In genomic region chr2:23505218-23505983, GRCh38 we compare ENCODE assay signal across 13 cellular contexts.
DNase-seq lines count a peak whose midpoint lies in the region; ATAC-seq and TF ChIP-seq lines count a peak whose summit lies in the region.
"Had no signal": no experiment of that assay in that cellular context is flagged by ENCODE, and none has a peak within 500 bp of the region (broad histone marks: within the 10 kb centered on the region; RNA-seq: fewer than 3 reads in every experiment).

No MANE protein-coding gene starts in this region.

- no peak overlapping the region for H3K4me3 Mint-ChIP-seq in activated CD8-positive, alpha-beta T cell treated with anti-CD3 and anti-CD28 coated beads for 36 hours
- no peak overlapping the region for H3K4me3 Mint-ChIP-seq in activated CD8-positive, alpha-beta T cell treated with anti-CD3 and anti-CD28 coated beads, Interleukin-2, amount 10 ng/mL, durations not matched to agents 7 days and 5 days
- H3K4me3 Mint-ChIP-seq: activated naive CD4-positive, alpha-beta T cell treated with anti-CD3 and anti-CD28 coated beads, Interleukin-2, amount 10 ng/mL, durations not matched to agents 7 days and 5 days had no signal

- H3K36me3 ChIP-seq in tibial nerve: no peaks in the 10 kb centered on the region
- H3K36me3 ChIP-seq in stomach: no peaks in the 10 kb centered on the region
- H3K36me3 ChIP-seq: right atrium auricular region, thoracic aorta had no signal

- intact Hi-C loops in activated CD8-positive, alpha-beta T cell treated with anti-CD3 and anti-CD28 coated beads for 36 hours (cut with micrococcal nuclease): no loop called here
- intact Hi-C loops in stomach (cut with DNase I; ENCODE audit: low total_unique reads): no loop called here

- H3K36me3 Mint-ChIP-seq in activated CD8-positive, alpha-beta T cell treated with anti-CD3 and anti-CD28 coated beads for 36 hours (ENCODE audit: low read depth): no peaks in the 10 kb centered on the region
- H3K36me3 Mint-ChIP-seq in activated CD8-positive, alpha-beta T cell treated with anti-CD3 and anti-CD28 coated beads, Interleukin-2, amount 10 ng/mL, durations not matched to agents 7 days and 5 days (ENCODE audit: low read depth): no peaks in the 10 kb centered on the region
- H3K36me3 Mint-ChIP-seq: activated naive CD4-positive, alpha-beta T cell treated with anti-CD3 and anti-CD28 coated beads, Interleukin-2, amount 10 ng/mL, durations not matched to agents 7 days and 5 days had no signal

- peaks cover 4% of the 10 kb centered on the region for H3K4me1 Mint-ChIP-seq in activated CD8-positive, alpha-beta T cell treated with anti-CD3 and anti-CD28 coated beads for 36 hours (ENCODE audit: low read depth)
- peaks cover 26% of the 10 kb centered on the region for H3K4me1 Mint-ChIP-seq in activated CD8-positive, alpha-beta T cell treated with anti-CD3 and anti-CD28 coated beads, Interleukin-2, amount 10 ng/mL, durations not matched to agents 7 days and 5 days (ENCODE audit: low read depth)

- no peak for DNase-seq in activated CD8-positive, alpha-beta T cell treated with anti-CD3 and anti-CD28 coated beads for 36 hours
- DNase-seq in activated CD8-positive, alpha-beta T cell treated with anti-CD3 and anti-CD28 coated beads, Interleukin-2, amount 10 ng/mL, durations not matched to agents 7 days and 5 days: no peak
- peak; percentile 38 for DNase-seq in RPMI8226
- no peak for DNase-seq in epithelial cell of proximal tubule (ENCODE audit: low read depth)
- no peak for DNase-seq in tibial nerve (ENCODE audit: low spot score in 2 of 2)
- DNase-seq in NCI-H1417 (lab: John Stamatoyannopoulos, UW): no peak
- DNase-seq in GM19238 (ENCODE audit: insufficient read length, low spot score): no peak
- no peak for DNase-seq in stomach
- DNase-seq: activated CD4-positive, alpha-beta T cell treated with anti-CD3 and anti-CD28 coated beads for 1 hour; activated naive CD4-positive, alpha-beta T cell treated with anti-CD3 and anti-CD28 coated beads, Interleukin-2, amount 10 ng/mL, durations not matched to agents 7 days and 5 days; effector CD4-positive, alpha-beta T cell had no signal

- no peaks in the 10 kb centered on the region for H3K27me3 Mint-ChIP-seq in activated CD8-positive, alpha-beta T cell treated with anti-CD3 and anti-CD28 coated beads for 36 hours
- H3K27me3 Mint-ChIP-seq in activated CD8-positive, alpha-beta T cell treated with anti-CD3 and anti-CD28 coated beads, Interleukin-2, amount 10 ng/mL, durations not matched to agents 7 days and 5 days (ENCODE audit: low read depth): peaks cover 11% of the 10 kb centered on the region

- POLR2A ChIA-PET in activated CD8-positive, alpha-beta T cell treated with anti-CD3 and anti-CD28 coated beads for 36 hours (lab: Charles Lee): interaction anchor here (0.9 kb wide), 1 partner anchor 11 kb away, joined by 3 read pairs; no protein-coding TSS in a partner anchor
- POLR2A ChIA-PET in activated CD8-positive, alpha-beta T cell treated with anti-CD3 and anti-CD28 coated beads, Interleukin-2, amount 10 ng/mL, durations not matched to agents 7 days and 5 days (lab: Charles Lee): no interaction called here

- no peak for TF ChIP-seq CTCF in activated CD8-positive, alpha-beta T cell treated with anti-CD3 and anti-CD28 coated beads for 36 hours (IDR thresholded peaks at IDR 0.05)
- peak; percentile 31 for TF ChIP-seq CTCF in epithelial cell of proximal tubule (conservative IDR thresholded peaks at IDR 0.05; ENCODE audit: low read depth, low read length)
- TF ChIP-seq CTCF in tibial nerve (IDR thresholded peaks at IDR 0.05): no peak
- no peak for TF ChIP-seq CTCF in stomach (IDR thresholded peaks at IDR 0.05)

- H3K4me1 ChIP-seq in tibial nerve (peaks cover 0 to 100% (median 53%) of the 10 kb centered on the region in 4 donors), stomach (peaks cover 0 to 46% (median 12%) of the 10 kb centered on the region in 4 donors)

- H3K27me3 ChIP-seq in tibial nerve (no peaks in the 10 kb centered on the region), stomach (peaks cover 0 to 5% (median 0%) of the 10 kb centered on the region in 3 donors)
- H3K27me3 ChIP-seq: right atrium auricular region had no signal

- WGBS in tibial nerve, 2 donors: 93 to 100% methylated on average over 4 to 9 of the region's 9 CpGs
- 81 to 91% (median 84%) methylated on average over 8 to 9 of the region's 9 CpGs for WGBS in stomach, 5 donors

- H3K9me3 ChIP-seq in tibial nerve (no peaks in the 10 kb centered on the region), stomach (no peaks in the 10 kb centered on the region)
- H3K9me3 ChIP-seq: right atrium auricular region, thoracic aorta had no signal

- no peak overlapping the region for H3K27ac Mint-ChIP-seq in activated CD8-positive, alpha-beta T cell treated with anti-CD3 and anti-CD28 coated beads for 36 hours
- no peak overlapping the region for H3K27ac Mint-ChIP-seq in activated CD8-positive, alpha-beta T cell treated with anti-CD3 and anti-CD28 coated beads, Interleukin-2, amount 10 ng/mL, durations not matched to agents 7 days and 5 days
- H3K27ac Mint-ChIP-seq: activated naive CD4-positive, alpha-beta T cell treated with anti-CD3 and anti-CD28 coated beads, Interleukin-2, amount 10 ng/mL, durations not matched to agents 7 days and 5 days had no signal

- H3K9me3 Mint-ChIP-seq in activated CD8-positive, alpha-beta T cell treated with anti-CD3 and anti-CD28 coated beads for 36 hours: no peaks in the 10 kb centered on the region
- no peaks in the 10 kb centered on the region for H3K9me3 Mint-ChIP-seq in activated CD8-positive, alpha-beta T cell treated with anti-CD3 and anti-CD28 coated beads, Interleukin-2, amount 10 ng/mL, durations not matched to agents 7 days and 5 days (ENCODE audit: insufficient read depth)
- H3K9me3 Mint-ChIP-seq: activated naive CD4-positive, alpha-beta T cell treated with anti-CD3 and anti-CD28 coated beads, Interleukin-2, amount 10 ng/mL, durations not matched to agents 7 days and 5 days had no signal

- H3K27ac ChIP-seq in tibial nerve: peak overlapping the region; percentile 47 to 85 (median 70)
- H3K27ac ChIP-seq in stomach: peak overlapping the region in 1 of 5 donors; percentile 69

- CTCF ChIA-PET in activated CD8-positive, alpha-beta T cell treated with anti-CD3 and anti-CD28 coated beads for 36 hours (lab: Charles Lee): interaction anchor here (1.2 to 1.4 kb wide), 2 partner anchors 13 to 139 kb away, joined by 3 read pairs; no protein-coding TSS in a partner anchor
- CTCF ChIA-PET in activated CD8-positive, alpha-beta T cell treated with anti-CD3 and anti-CD28 coated beads, Interleukin-2, amount 10 ng/mL, durations not matched to agents 7 days and 5 days (lab: Charles Lee): interaction anchor here (0.6 kb wide), 1 partner anchor 11 kb away, joined by 3 read pairs; no protein-coding TSS in a partner anchor

- TF ChIP-seq EP300 in tibial nerve (IDR thresholded peaks at IDR 0.05) (no peak), stomach (IDR thresholded peaks at IDR 0.05) (no peak)

- TF ChIP-seq POLR2A in tibial nerve (IDR thresholded peaks at IDR 0.05) (no peak), stomach (IDR thresholded peaks at IDR 0.05) (no peak)

- no peak overlapping the region for H3K4me3 ChIP-seq in epithelial cell of proximal tubule (ENCODE audit: low read depth, low read length)
- no peak overlapping the region for H3K4me3 ChIP-seq in tibial nerve
- H3K4me3 ChIP-seq in stomach: no peak overlapping the region
- H3K4me3 ChIP-seq: right atrium auricular region, thoracic aorta had no signal

- ATAC-seq in activated CD8-positive, alpha-beta T cell treated with anti-CD3 and anti-CD28 coated beads for 36 hours: peak; percentile 47
- no peak for ATAC-seq in activated CD8-positive, alpha-beta T cell treated with anti-CD3 and anti-CD28 coated beads, Interleukin-2, amount 10 ng/mL, durations not matched to agents 7 days and 5 days
